1 cellular context compared by ENCODE assay signal in genomic region chr5:177309351-177310191, GRCh38.
TF ChIP-seq lines count a peak whose summit lies in the region.

No MANE protein-coding gene starts in this region.

TF ChIP-seq in endothelial cell of umbilical vein, 7 proteins besides CTCF, POLR2A, EP300 and RAD21:
- TF ChIP-seq MYC (IDR thresholded peaks at IDR 0.05; ENCODE audit: low read depth, low read length) (no peak), JUN (IDR thresholded peaks at IDR 0.05; ENCODE audit: borderline replicate concordance, insufficient read depth, insufficient read length, low read depth) (no peak), POLR2AphosphoS5 (IDR thresholded peaks at IDR 0.05; ENCODE audit: insufficient read depth, low read depth, low read length) (no peak), EZH2 (IDR thresholded peaks at IDR 0.05; ENCODE audit: borderline replicate concordance, low read depth, low read length, severe bottlenecking) (no peak), FOS (IDR thresholded peaks at IDR 0.05; ENCODE audit: borderline replicate concordance, insufficient read depth, low read length) (no peak), MAX (IDR thresholded peaks at IDR 0.05; ENCODE audit: insufficient read depth, insufficient read length) (no peak), GATA2 (IDR thresholded peaks at IDR 0.05; ENCODE audit: insufficient read depth, insufficient read length, low read depth, low read length) (no peak)
